Comparison of ENCODE assay signal across 8 cellular contexts in genomic region chr14:61889914-61890351, GRCh38.
DNase-seq lines count a peak whose midpoint lies in the region; ATAC-seq and TF ChIP-seq lines count a peak whose summit lies in the region.

No MANE protein-coding gene starts in this region.

- DNase-seq in GM06990 (ENCODE audit: extremely low read depth, insufficient read length): peak; percentile 72
- peak; percentile 1 for DNase-seq in activated naive CD8-positive, alpha-beta T cell treated with anti-CD3 and anti-CD28 coated beads, Interleukin-2, amount 50 U/mL, for 16 hours (ENCODE audit: low read depth, low spot score)
- DNase-seq in DMS79 (lab: John Stamatoyannopoulos, UW): no peak
- DNase-seq in NCI-H1694 (lab: John Stamatoyannopoulos, UW): no peak
- DNase-seq in NCI-H146 (lab: John Stamatoyannopoulos, UW): no peak
- no peak for DNase-seq in NCI-H2081 (lab: John Stamatoyannopoulos, UW)

- no peak overlapping the region for H3K4me3 ChIP-seq in GM06990 (replicated peaks; ENCODE audit: low read depth, low read length)

- peak; percentile 19 for TF ChIP-seq CTCF in GM06990 (IDR thresholded peaks at IDR 0.05; ENCODE audit: insufficient read depth, low read length, poor library complexity, severe bottlenecking)

- no peaks in the 10 kb centered on the region for H3K36me3 ChIP-seq in GM06990 (ENCODE audit: control insufficient read depth, insufficient read depth, low read length)

- no peaks in the 10 kb centered on the region for H3K27me3 ChIP-seq in GM06990 (replicated peaks; ENCODE audit: control insufficient read depth, insufficient read depth, low read length)

- peak; percentile 100 for ATAC-seq in GM21423 (IDR thresholded peaks at IDR 0.05; ENCODE audit: unreplicated experiment)
- peak; percentile 98 for ATAC-seq in HG03575 (IDR thresholded peaks at IDR 0.05; ENCODE audit: extremely low read depth, insufficient number of reproducible peaks, low FRiP score, unreplicated experiment)

Comparison
In these comparisons a context has a peak if more than half of its experiments do, and no peak if none do; other contexts are left out.
1. DNase-seq: peak in GM06990 (single experiment) and activated naive CD8-positive, alpha-beta T cell treated with anti-CD3 and anti-CD28 coated beads, Interleukin-2, amount 50 U/mL, for 16 hours (single experiment); none in DMS79 (single experiment), NCI-H1694 (single experiment), NCI-H146 (single experiment) and NCI-H2081 (0 of 2).